8 cellular contexts compared by ENCODE assay signal in genomic region chr6:3748208-3748701, GRCh38. TPM values are rescaled to one million over a fixed set of nuclear protein-coding genes. Genes with fewer than 3 reads are reported as not detected.
DNase-seq lines count a peak whose midpoint lies in the region; ATAC-seq and TF ChIP-seq lines count a peak whose summit lies in the region.

No MANE protein-coding gene starts in this region.

- intact Hi-C loops in activated CD8-positive, alpha-beta T cell treated with anti-CD3 and anti-CD28 coated beads for 36 hours (cut with micrococcal nuclease) = no loop called here

- no peaks in the 10 kb centered on the region for H3K36me3 ChIP-seq in neural progenitor cell

- H3K27me3 ChIP-seq in neural progenitor cell = peaks cover 55% of the 10 kb centered on the region

- H3K4me3 ChIP-seq in GM12865 (ENCODE audit: low read depth, low read length) = no peak overlapping the region
- H3K4me3 ChIP-seq in fibroblast of the aortic adventitia (ENCODE audit: low read depth, low read length) = peak overlapping the region; percentile 75
- H3K4me3 ChIP-seq in neural progenitor cell = no peak overlapping the region

- peaks cover 19% of the 10 kb centered on the region for H3F3A ChIP-seq in neural progenitor cell (ENCODE audit: low read depth)

- H3K27me3 Mint-ChIP-seq in activated CD8-positive, alpha-beta T cell treated with anti-CD3 and anti-CD28 coated beads for 36 hours = peaks cover 23% of the 10 kb centered on the region
- H3K27me3 Mint-ChIP-seq in neural progenitor cell (ENCODE audit: insufficient read depth, low read depth) = peaks cover 17% of the 10 kb centered on the region

- no peak overlapping the region for H2AFZ ChIP-seq in neural progenitor cell (replicated peaks)

- H3K27ac ChIP-seq in neural progenitor cell = no peak overlapping the region

- H3K9me3 ChIP-seq in neural progenitor cell (ENCODE audit: low read depth) = no peaks in the 10 kb centered on the region

- peak; percentile 98 for DNase-seq in 8988T
- DNase-seq in GM12865 (ENCODE audit: low read depth) = peak; percentile 53
- DNase-seq in NCI-H2029 treated with DMSO at 0.1 percent for 48 hours (lab: John Stamatoyannopoulos, UW) = peak; percentile 34
- peak; percentile 56 for DNase-seq in activated CD8-positive, alpha-beta T cell treated with anti-CD3 and anti-CD28 coated beads for 36 hours
- DNase-seq in fibroblast of the aortic adventitia (ENCODE audit: low read depth) = peak; percentile 86
- peak; percentile 84 for DNase-seq in neural progenitor cell (ENCODE audit: low spot score)

- peaks cover 7% of the 10 kb centered on the region for H3K4me1 ChIP-seq in neural progenitor cell

- H3K79me2 ChIP-seq in neural progenitor cell (ENCODE audit: low read depth) = no peaks in the 10 kb centered on the region

- POLR2A ChIA-PET in activated CD8-positive, alpha-beta T cell treated with anti-CD3 and anti-CD28 coated beads for 36 hours (lab: Charles Lee) = no interaction called here

- H3K9me3 Mint-ChIP-seq in activated CD8-positive, alpha-beta T cell treated with anti-CD3 and anti-CD28 coated beads for 36 hours = no peaks in the 10 kb centered on the region
- no peaks in the 10 kb centered on the region for H3K9me3 Mint-ChIP-seq in neural progenitor cell

- H3K4me3 Mint-ChIP-seq in activated CD8-positive, alpha-beta T cell treated with anti-CD3 and anti-CD28 coated beads for 36 hours = no peak overlapping the region
- peak overlapping the region; percentile 49 for H3K4me3 Mint-ChIP-seq in neural progenitor cell

- H3K36me3 Mint-ChIP-seq in activated CD8-positive, alpha-beta T cell treated with anti-CD3 and anti-CD28 coated beads for 36 hours (ENCODE audit: low read depth) = no peaks in the 10 kb centered on the region
- H3K36me3 Mint-ChIP-seq in neural progenitor cell = no peaks in the 10 kb centered on the region

- no peak overlapping the region for H3K9ac ChIP-seq in neural progenitor cell

- TF ChIP-seq CTCF in GM12865 (IDR thresholded peaks at IDR 0.05; ENCODE audit: insufficient read depth, low read depth, low read length, missing control alignments) = peak; percentile 67
- peak; percentile 42 for TF ChIP-seq CTCF in activated CD8-positive, alpha-beta T cell treated with anti-CD3 and anti-CD28 coated beads for 36 hours (IDR thresholded peaks at IDR 0.05)
- TF ChIP-seq CTCF in fibroblast of the aortic adventitia (IDR thresholded peaks at IDR 0.05; ENCODE audit: insufficient read depth, low read length) = peak; percentile 77
- peak; percentile 63 for TF ChIP-seq CTCF in neural progenitor cell (IDR thresholded peaks at IDR 0.05)

- H3K4me1 Mint-ChIP-seq in activated CD8-positive, alpha-beta T cell treated with anti-CD3 and anti-CD28 coated beads for 36 hours (ENCODE audit: low read depth) = no peaks in the 10 kb centered on the region
- peaks cover 37% of the 10 kb centered on the region for H3K4me1 Mint-ChIP-seq in neural progenitor cell

- no peak overlapping the region for H3K27ac Mint-ChIP-seq in activated CD8-positive, alpha-beta T cell treated with anti-CD3 and anti-CD28 coated beads for 36 hours
- H3K27ac Mint-ChIP-seq in neural progenitor cell = peak overlapping the region; percentile 42

- peaks cover 3% of the 10 kb centered on the region for H4K20me1 ChIP-seq in neural progenitor cell (ENCODE audit: low read depth)

- H3K4me2 ChIP-seq in neural progenitor cell = no peak overlapping the region

- ATAC-seq in activated CD8-positive, alpha-beta T cell treated with anti-CD3 and anti-CD28 coated beads for 36 hours = peak; percentile 63
- ATAC-seq in GM18858 (IDR thresholded peaks at IDR 0.05; ENCODE audit: unreplicated experiment) (no peak), GM21381 (IDR thresholded peaks at IDR 0.05; ENCODE audit: unreplicated experiment) (no peak)

- CTCF ChIA-PET in activated CD8-positive, alpha-beta T cell treated with anti-CD3 and anti-CD28 coated beads for 36 hours (lab: Charles Lee) = interaction anchor here (0.7 to 8.4 kb wide), 11 partner anchors 11 to 273 kb away, joined by 3 to 62 read pairs (median 3); partner anchors contain the start of gene FAM50B

RNA-seq across cellular contexts. Expression of gene PXDC1, which starts 3.3 kb away (rescaled TPM):
- total RNA-seq in activated CD8-positive, alpha-beta T cell treated with anti-CD3 and anti-CD28 coated beads for 36 hours = under 1 TPM; 0.29 to 0.36 TPM
- total RNA-seq in fibroblast of the aortic adventitia (ENCODE audit: low replicate concordance) = 17.6 and 39.4 TPM in 2 replicates
- total RNA-seq in neural progenitor cell (ENCODE audit: low replicate concordance) = 1.5 and 2.0 TPM in 2 replicates

Comparison
In these comparisons a context has a peak if more than half of its experiments do, and no peak if none do; other contexts are left out.
1. DNase-seq: peak in every context shown above with its lines; median percentile 98 in 8988T; 86 in fibroblast of the aortic adventitia; 84 in neural progenitor cell; 56 in activated CD8-positive, alpha-beta T cell treated with anti-CD3 and anti-CD28 coated beads for 36 hours; 53 in GM12865; 34 in NCI-H2029 treated with DMSO at 0.1 percent for 48 hours.